10 cellular contexts compared by ENCODE assay signal in genomic region chr15:64690578-64691296, GRCh38.
A peak's percentile ranks its signal among the peaks of the same experiment; 100 is the strongest.
DNase-seq lines count a peak whose midpoint lies in the region; ATAC-seq, FAIRE-seq and TF ChIP-seq lines count a peak whose summit lies in the region.
"Had no signal": no experiment of that assay in that cellular context is flagged by ENCODE, and none has a peak within 500 bp of the region (broad histone marks: within the 10 kb centered on the region; RNA-seq: fewer than 3 reads in every experiment).

No MANE protein-coding gene starts in this region.

- H3K4me1 ChIP-seq in CD4-positive, CD25-positive, alpha-beta regulatory T cell (ENCODE audit: control insufficient read depth, insufficient read depth, low read length, poor library complexity, severe bottlenecking), result no peaks in the 10 kb centered on the region
- peaks cover 15% of the 10 kb centered on the region for H3K4me1 ChIP-seq in KMS-11 (ENCODE audit: low read depth, poor library complexity, severe bottlenecking)
- peaks cover 0 to 24% (median 7%) of the 10 kb centered on the region in 4 experiments; a peak in 4 of 7 replicates for H3K4me1 ChIP-seq in H1 (replicated peaks in 1 of 4; ENCODE audit: control insufficient read depth in 3 of 4, insufficient read depth in 4 of 4, low read length in 3 of 4)
- H3K4me1 ChIP-seq in neural progenitor cell, result peaks cover 9% of the 10 kb centered on the region
- H3K4me1 ChIP-seq in prostate gland (replicated peaks), result peaks cover 9% of the 10 kb centered on the region

- no peaks in the 10 kb centered on the region for H3K9me3 ChIP-seq in CD4-positive, CD25-positive, alpha-beta regulatory T cell (ENCODE audit: control insufficient read depth in 2 of 2, low read length in 2 of 2)
- no peaks in the 10 kb centered on the region for H3K9me3 ChIP-seq in H1 (ENCODE audit: insufficient read depth in 2 of 2, low read depth in 1 of 2, low read length in 1 of 2)
- H3K9me3 ChIP-seq in neural progenitor cell (ENCODE audit: low read depth), result no peaks in the 10 kb centered on the region
- H3K9me3 ChIP-seq in prostate gland, result no peaks in the 10 kb centered on the region

- no peaks in the 10 kb centered on the region for H3K27me3 ChIP-seq in CD4-positive, CD25-positive, alpha-beta regulatory T cell (ENCODE audit: control insufficient read depth, insufficient read depth, low read length)
- no peaks in the 10 kb centered on the region for H3K27me3 ChIP-seq in KMS-11 (ENCODE audit: insufficient read depth, low read depth)
- H3K27me3 ChIP-seq in H1 (replicated peaks in 1 of 4; ENCODE audit: control insufficient read depth in 3 of 4, extremely low read depth in 1 of 4, insufficient read depth in 3 of 4, low read length in 3 of 4), result peaks cover 0 to 2% (median 0%) of the 10 kb centered on the region in 4 experiments; a peak in 1 of 7 replicates
- H3K27me3 ChIP-seq in neural progenitor cell, result no peaks in the 10 kb centered on the region
- no peaks in the 10 kb centered on the region for H3K27me3 ChIP-seq in prostate gland (replicated peaks; ENCODE audit: insufficient read depth)

- no peak overlapping the region for H4K91ac ChIP-seq in H1 (replicated peaks; ENCODE audit: insufficient read length, low read length)

- H3K4me3 Mint-ChIP-seq in CD4-positive, CD25-positive, alpha-beta regulatory T cell, result no peak overlapping the region
- no peak overlapping the region for H3K4me3 Mint-ChIP-seq in neural progenitor cell

- H2AFZ ChIP-seq in KMS-11 (ENCODE audit: low read depth), result no peak overlapping the region
- H2AFZ ChIP-seq in H1 (ENCODE audit: low read length), result no peak overlapping the region
- no peak overlapping the region for H2AFZ ChIP-seq in neural progenitor cell (replicated peaks)

- no peak overlapping the region for H3K27ac ChIP-seq in CD4-positive, CD25-positive, alpha-beta regulatory T cell (ENCODE audit: insufficient read depth, low read length, poor library complexity, severe bottlenecking)
- H3K27ac ChIP-seq in KMS-11 (no peak overlapping the region; the same call in 1 of the 2 replicates), H1 (ENCODE audit: low read depth, low read length) (peak overlapping the region; percentile 23; the same call in 1 of the 2 replicates), neural progenitor cell (no peak overlapping the region), prostate gland (no peak overlapping the region)

- no peak for ATAC-seq in CD4-positive, CD25-positive, alpha-beta regulatory T cell (ENCODE audit: low read depth in 2 of 2)
- no peak for ATAC-seq in GM21529 (IDR thresholded peaks at IDR 0.05; ENCODE audit: unreplicated experiment)

- H2BK20ac ChIP-seq in H1 (ENCODE audit: low read length), result no peak overlapping the region

- H2BK120ac ChIP-seq in H1 (replicated peaks; ENCODE audit: low read depth, low read length), result no peak overlapping the region

- H3K79me2 ChIP-seq in KMS-11 (ENCODE audit: insufficient read depth, low read depth), result 0 out of 2 replicates have a peak, but pooled peaks cover 4% of the 10 kb centered on the region
- peaks cover 9 to 36% of the 10 kb centered on the region in 2 experiments for H3K79me2 ChIP-seq in H1 (ENCODE audit: control insufficient read depth in 1 of 2, insufficient read depth in 2 of 2, low read length in 2 of 2)
- peaks cover 49% of the 10 kb centered on the region for H3K79me2 ChIP-seq in neural progenitor cell (ENCODE audit: low read depth)

- 91% methylated on average over 6 of the region's 6 CpGs; no CpG with 5 or more reads in 1 of the 2 experiments for WGBS in H1 (ENCODE audit: extremely low coverage in 1 of 2, insufficient coverage in 1 of 2, insufficient read length in 1 of 2, insufficient replicate concordance in 2 of 2, low coverage in 1 of 2, low lambda C conversion rate in 2 of 2, missing lambda C conversion rate in 1 of 2), 2 experiments
- WGBS in prostate gland, result 71% methylated on average over 6 of the region's 6 CpGs

- H3K4me2 ChIP-seq in KMS-11, result no peak overlapping the region
- H3K4me2 ChIP-seq in H1 (ENCODE audit: insufficient read depth in 1 of 2, low read depth in 2 of 2, low read length in 2 of 2), result no peak overlapping the region
- H3K4me2 ChIP-seq in neural progenitor cell, result no peak overlapping the region

- DNase-seq in CD4-positive, CD25-positive, alpha-beta regulatory T cell, result no peak
- DNase-seq in H1 (ENCODE audit: low read depth in 1 of 2, low spot score in 2 of 2) (no peak), neural progenitor cell (ENCODE audit: low spot score) (no peak), prostate gland (ENCODE audit: low spot score) (no peak), NCI-H1694 (lab: John Stamatoyannopoulos, UW) (no peak), GM13976 (ENCODE audit: low spot score) (no peak)
- DNase-seq: EL, NCI-H187 had no signal

- intact Hi-C loops in prostate gland (cut with DNase I), result no loop called here

- no peak overlapping the region for H3K23ac ChIP-seq in H1 (ENCODE audit: insufficient read length)

- no peaks in the 10 kb centered on the region for H3K27me3 Mint-ChIP-seq in CD4-positive, CD25-positive, alpha-beta regulatory T cell
- H3K27me3 Mint-ChIP-seq in neural progenitor cell (ENCODE audit: insufficient read depth, low read depth), result peaks cover 8% of the 10 kb centered on the region

- TF ChIP-seq EP300 in H1 (IDR thresholded peaks at IDR 0.05; ENCODE audit: borderline replicate concordance in 1 of 2, low read depth in 2 of 2, low read length in 2 of 2), result no peak

- CTCF ChIA-PET in H1 (lab: Charles Lee; ENCODE audit: partially characterized antibody), result interaction anchor here (0.6 to 11.3 kb wide), 19 partner anchors 9 to 281 kb away, joined by 3 to 262 read pairs (median 3); no protein-coding TSS in a partner anchor

- no peak overlapping the region for H2BK5ac ChIP-seq in H1 (ENCODE audit: low read depth, low read length)

- H4K20me1 ChIP-seq in KMS-11 (ENCODE audit: insufficient read depth) (no peaks in the 10 kb centered on the region), H1 (replicated peaks in 1 of 2; ENCODE audit: control insufficient read depth in 1 of 2, insufficient read depth in 2 of 2, low read length in 2 of 2) (peaks cover 31 to 51% of the 10 kb centered on the region in 2 experiments), neural progenitor cell (ENCODE audit: low read depth) (peaks cover 92% of the 10 kb centered on the region)

- peaks cover 6% of the 10 kb centered on the region for H3K79me1 ChIP-seq in H1 (ENCODE audit: low read depth, low read length)

- peaks cover 5 to 16% (median 10%) of the 10 kb centered on the region in 4 donors for H3K4me1 Mint-ChIP-seq in CD4-positive, CD25-positive, alpha-beta regulatory T cell
- peaks cover 41% of the 10 kb centered on the region for H3K4me1 Mint-ChIP-seq in neural progenitor cell

- TF ChIP-seq CTCF in KMS-11 (conservative IDR thresholded peaks at IDR 0.05; ENCODE audit: low read depth, low read length) (peak; percentile 39; the same call in 1 of the 2 replicates), H1 (IDR thresholded peaks at IDR 0.05; ENCODE audit: control extremely low read depth in 1 of 3, insufficient read depth in 1 of 3, low read depth in 1 of 3, low read length in 3 of 3) (peak in 1 of 3 experiments; percentile 22; a peak in 1 of 4 replicates), neural progenitor cell (IDR thresholded peaks at IDR 0.05) (peak; percentile 6), prostate gland (IDR thresholded peaks at IDR 0.05) (no peak), GM13976 (IDR thresholded peaks at IDR 0.05; ENCODE audit: borderline replicate concordance, control extremely low read depth, extremely low read depth, insufficient read depth, missing control alignments) (no peak)

- no peak overlapping the region for H3K14ac ChIP-seq in H1 (ENCODE audit: insufficient read length)

- no peaks in the 10 kb centered on the region for H3K23me2 ChIP-seq in H1 (ENCODE audit: low read depth, low read length)

- POLR2A ChIA-PET in H1 (lab: Charles Lee; ENCODE audit: partially characterized antibody), result interaction anchor here (0.6 to 59.2 kb wide), 8 partner anchors 4 to 388 kb away, joined by 3 to 1192 read pairs (median 4); partner anchors contain the start of gene ZNF609

- H3K56ac ChIP-seq in H1 (replicated peaks; ENCODE audit: insufficient read length, low read depth, low read length), result no peak overlapping the region

- no peak for TF ChIP-seq RAD21 in H1 (IDR thresholded peaks at IDR 0.05 in 1 of 2, conservative IDR thresholded peaks at IDR 0.05 in 1 of 2; ENCODE audit: low read depth in 2 of 2, low read length in 2 of 2)

- no peak overlapping the region for H3K4ac ChIP-seq in H1 (replicated peaks; ENCODE audit: insufficient read length, low read depth, low read length)

- H3K18ac ChIP-seq in H1 (ENCODE audit: extremely low read depth, low read length), result no peak overlapping the region

- peaks cover 27% of the 10 kb centered on the region for H3K36me3 Mint-ChIP-seq in CD4-positive, CD25-positive, alpha-beta regulatory T cell
- H3K36me3 Mint-ChIP-seq in neural progenitor cell, result peaks cover 45% of the 10 kb centered on the region

- peak overlapping the region in 2 of 3 donors; percentile 28 to 78 for H3K27ac Mint-ChIP-seq in CD4-positive, CD25-positive, alpha-beta regulatory T cell
- peak overlapping the region; percentile 46 for H3K27ac Mint-ChIP-seq in neural progenitor cell

- H4K8ac ChIP-seq in H1 (ENCODE audit: extremely low read depth, insufficient read depth, low read length), result no peak overlapping the region

- no peak overlapping the region for H2AK5ac ChIP-seq in H1 (ENCODE audit: low read depth, low read length)

- no peak for FAIRE-seq in H1 (lab: Jason Lieb, UNC)

- TF ChIP-seq POLR2A in H1 (IDR thresholded peaks at IDR 0.05; ENCODE audit: control extremely low read depth in 1 of 2, low read depth in 2 of 2, low read length in 2 of 2), result no peak
- no peak for TF ChIP-seq POLR2A in prostate gland (IDR thresholded peaks at IDR 0.05)

- H4K5ac ChIP-seq in H1 (ENCODE audit: insufficient read length, low read depth, low read length), result no peak overlapping the region

- H2BK15ac ChIP-seq in H1 (ENCODE audit: low read length), result no peak overlapping the region

- H3F3A ChIP-seq in neural progenitor cell (ENCODE audit: low read depth), result peaks cover 59% of the 10 kb centered on the region

- peaks cover 65% of the 10 kb centered on the region for H3K36me3 ChIP-seq in CD4-positive, CD25-positive, alpha-beta regulatory T cell (ENCODE audit: control insufficient read depth, insufficient read depth, low read length)
- H3K36me3 ChIP-seq in KMS-11 (ENCODE audit: insufficient read depth) (no peaks in the 10 kb centered on the region), H1 (ENCODE audit: control insufficient read depth in 2 of 4, insufficient read depth in 4 of 4, low read length in 3 of 4) (peaks cover 18 to 75% (median 65%) of the 10 kb centered on the region in 4 experiments), neural progenitor cell (peaks cover 12% of the 10 kb centered on the region), prostate gland (peaks cover 0 to 9% of the 10 kb centered on the region in 2 donors)

- no peak overlapping the region for H3K9ac ChIP-seq in KMS-11
- H3K9ac ChIP-seq in H1 (replicated peaks in 1 of 4; ENCODE audit: extremely low read depth in 1 of 4, low read depth in 3 of 4, low read length in 3 of 4), result no peak overlapping the region
- no peak overlapping the region for H3K9ac ChIP-seq in neural progenitor cell

- no peaks in the 10 kb centered on the region for H3K9me3 Mint-ChIP-seq in CD4-positive, CD25-positive, alpha-beta regulatory T cell
- H3K9me3 Mint-ChIP-seq in neural progenitor cell, result no peaks in the 10 kb centered on the region

- no peak overlapping the region for H3K4me3 ChIP-seq in CD4-positive, CD25-positive, alpha-beta regulatory T cell (ENCODE audit: low read depth, low read length)
- H3K4me3 ChIP-seq in KMS-11 (IDR thresholded peaks at IDR 0.05; ENCODE audit: insufficient read depth, low read depth, low read length) (no peak overlapping the region), H1 (ENCODE audit: extremely low read depth in 1 of 4, insufficient read depth in 2 of 4, low read depth in 3 of 4, low read length in 4 of 4) (no peak overlapping the region), neural progenitor cell (no peak overlapping the region), prostate gland (no peak overlapping the region)

- no peak overlapping the region for H2BK12ac ChIP-seq in H1 (ENCODE audit: low read depth, low read length)

- in situ Hi-C loops in GM13976 (cut with MboI; ENCODE audit: low sequenced_read_pairs, unreplicated experiment), result no loop called here

Comparison
In these comparisons a context has a peak if more than half of its experiments do, and no peak if none do; other contexts are left out.
1. CTCF ChIP-seq: peak in KMS-11 (single experiment) and neural progenitor cell (single experiment); none in prostate gland (0 of 4) and GM13976 (single experiment).